Comparison of ENCODE assay signal across 19 cellular contexts in genomic region chr10:129586897-129587443, GRCh38.
DNase-seq lines count a peak whose midpoint lies in the region; ATAC-seq, FAIRE-seq and TF ChIP-seq lines count a peak whose summit lies in the region.
"Had no signal": no experiment of that assay in that cellular context is flagged by ENCODE, and none has a peak within 500 bp of the region (broad histone marks: within the 10 kb centered on the region; RNA-seq: fewer than 3 reads in every experiment).

No MANE protein-coding gene starts in this region.

- H3K36me3 ChIP-seq in HepG2 (replicated peaks in 1 of 2; ENCODE audit: control insufficient read depth in 1 of 2, insufficient read depth in 2 of 2, low read length in 2 of 2) (no peaks in the 10 kb centered on the region), right lobe of liver (no peaks in the 10 kb centered on the region)
- H3K36me3 ChIP-seq: brain microvascular endothelial cell, WERI-Rb-1 had no signal

- H2AFZ ChIP-seq in HepG2 (ENCODE audit: low read length), result no peak overlapping the region
- H2AFZ ChIP-seq: parathyroid adenoma had no signal

- CTCF ChIA-PET in HepG2 (lab: Yijun Ruan, JAX; ENCODE audit: low intra/inter-chr PET ratio, low total read pairs), result no interaction called here

- no peak for ATAC-seq in HepG2
- ATAC-seq in right lobe of liver, result no peak
- ATAC-seq in stimulated activated naive CD8-positive, alpha-beta T cell treated with anti-CD3 and anti-CD28 coated beads, Interleukin-15, Interleukin-2, amounts not matched to agents 100 U/mL and 50 U/mL, for 24 hours, result no peak
- ATAC-seq in sciatic nerve, result no peak

- H3K27me3 ChIP-seq in HepG2 (ENCODE audit: control insufficient read depth in 1 of 2, insufficient read depth in 2 of 2, low read length in 2 of 2), result no peaks in the 10 kb centered on the region
- no peaks in the 10 kb centered on the region for H3K27me3 ChIP-seq in right lobe of liver
- H3K27me3 ChIP-seq: brain microvascular endothelial cell had no signal

- POLR2A ChIA-PET in HepG2 (lab: Yijun Ruan, JAX), result no interaction called here

- TF ChIP-seq CTCF in HepG2 (CRISPR knock-in tag; IDR thresholded peaks at IDR 0.05), result no peak
- TF ChIP-seq CTCF in right lobe of liver (IDR thresholded peaks at IDR 0.05), result no peak
- no peak for TF ChIP-seq CTCF in fibroblast of mammary gland (conservative IDR thresholded peaks at IDR 0.05; ENCODE audit: control insufficient read depth, insufficient read depth, low read depth, low read length)

- no peak for DNase-seq in HepG2 (ENCODE audit: low spot score)
- no peak for DNase-seq in right lobe of liver
- DNase-seq in RKO (ENCODE audit: low spot score), result peak; percentile 11
- peak; percentile 5 for DNase-seq in fibroblast of mammary gland (ENCODE audit: low read depth)
- DNase-seq in stimulated activated naive CD8-positive, alpha-beta T cell treated with anti-CD3 and anti-CD28 coated beads, Interleukin-15, Interleukin-2, amounts not matched to agents 100 U/mL and 50 U/mL, for 24 hours, result no peak
- no peak for DNase-seq in sciatic nerve (ENCODE audit: low spot score)
- no peak for DNase-seq in AG08395 (ENCODE audit: low spot score)
- no peak for DNase-seq in NCI-H2196 (lab: John Stamatoyannopoulos, UW; ENCODE audit: unreplicated experiment)
- DNase-seq: brain microvascular endothelial cell, GF-D8, NCI-H524, SK-N-SH, WERI-Rb-1 had no signal

- H3K4me1 ChIP-seq in HepG2 (ENCODE audit: insufficient read depth, low read length) (no peaks in the 10 kb centered on the region), right lobe of liver (no peaks in the 10 kb centered on the region)
- H3K4me1 ChIP-seq: parathyroid adenoma had no signal

- in situ Hi-C loops in HepG2 (cut with HindIII; ENCODE audit: extremely low pct_ligation_motif_present, low pct_unique_long_range_greater_than_20kb), result no loop called here

- H3K79me2 ChIP-seq in HepG2 (ENCODE audit: insufficient read depth, low read length), result no peaks in the 10 kb centered on the region
- H3K79me2 ChIP-seq: parathyroid adenoma had no signal

- no peak for TF ChIP-seq RAD21 in HepG2 (CRISPR knock-in tag; IDR thresholded peaks at IDR 0.05)

- no TSS peak for BruUV-seq in HepG2 (replicated peaks; lab: Mats Ljungman, UMichigan)

- H3K27ac ChIP-seq in HepG2 (ENCODE audit: extremely low read length, insufficient read depth, low read length) (no peak overlapping the region), right lobe of liver (no peak overlapping the region)
- H3K27ac ChIP-seq: brain microvascular endothelial cell, C4-2B, coronary artery, parathyroid adenoma, RWPE1, WERI-Rb-1 had no signal

- TF ChIP-seq EP300 in HepG2 (IDR thresholded peaks at IDR 0.05; ENCODE audit: low read depth in 2 of 2, low read length in 2 of 2), result no peak
- TF ChIP-seq EP300 in HepG2 (CRISPR knock-in tag; IDR thresholded peaks at IDR 0.05; ENCODE audit: borderline replicate concordance), result no peak

- intact Hi-C loops in HepG2 (cut with micrococcal nuclease; ENCODE audit: unreplicated experiment), result no loop called here
- intact Hi-C loops in right lobe of liver (cut with DNase I), result no loop called here
- intact Hi-C loops in sciatic nerve (cut with DNase I), result no loop called here

- H4K20me1 ChIP-seq in HepG2 (ENCODE audit: insufficient read depth, low read length), result no peaks in the 10 kb centered on the region

- H3K9me3 ChIP-seq in HepG2 (ENCODE audit: low read length) (peaks cover 57% of the 10 kb centered on the region), right lobe of liver (peaks cover 0 to 7% (median 0%) of the 10 kb centered on the region in 4 donors)

- H3K4me2 ChIP-seq in HepG2 (ENCODE audit: low read depth, low read length), result no peak overlapping the region
- H3K4me2 ChIP-seq: SK-N-SH had no signal

- H3K9ac ChIP-seq in HepG2 (ENCODE audit: insufficient read depth, low read depth, low read length), result no peak overlapping the region
- H3K9ac ChIP-seq: parathyroid adenoma, SK-N-SH had no signal

- 80% methylated on average over 2 of the region's 2 CpGs for WGBS in HepG2 (ENCODE audit: low lambda C conversion rate)
- WGBS in right lobe of liver (ENCODE audit: insufficient coverage, low coverage, low lambda C conversion rate, missing lambda C conversion rate), result 81% methylated on average over 2 of the region's 2 CpGs

- TF ChIP-seq POLR2A in HepG2 (IDR thresholded peaks at IDR 0.05; ENCODE audit: insufficient read depth in 1 of 2, low read depth in 2 of 2, low read length in 2 of 2) (no peak), right lobe of liver (IDR thresholded peaks at IDR 0.05) (no peak)

- FAIRE-seq in HepG2 (lab: Jason Lieb, UNC), result no peak
- FAIRE-seq: endometrium, HTR-8/SVneo had no signal

- H3K4me3 ChIP-seq in HepG2 (replicated peaks in 1 of 3; ENCODE audit: insufficient read depth in 1 of 3, low read depth in 2 of 3, low read length in 3 of 3) (no peak overlapping the region), right lobe of liver (no peak overlapping the region), fibroblast of mammary gland (ENCODE audit: control insufficient read depth, low read depth, low read length) (no peak overlapping the region)
- H3K4me3 ChIP-seq: coronary artery had no signal

TF ChIP-seq in HepG2, 621 proteins besides CTCF, POLR2A, EP300 and RAD21:
- TF ChIP-seq ZNF317 (CRISPR knock-in tag; IDR thresholded peaks at IDR 0.05) (peak; percentile 100), ZNF761 (CRISPR knock-in tag; conservative IDR thresholded peaks at IDR 0.05) (no peak)

Comparison
In these comparisons a context has a peak if more than half of its experiments do, and no peak if none do; other contexts are left out.
1. DNase-seq: peak in RKO (single experiment) and fibroblast of mammary gland (single experiment); none in HepG2 (single experiment), right lobe of liver (0 of 3), stimulated activated naive CD8-positive, alpha-beta T cell treated with anti-CD3 and anti-CD28 coated beads, Interleukin-15, Interleukin-2, amounts not matched to agents 100 U/mL and 50 U/mL, for 24 hours (single experiment), sciatic nerve (single experiment), AG08395 (single experiment) and NCI-H2196 (single experiment).